In the genomic region with DNA sequence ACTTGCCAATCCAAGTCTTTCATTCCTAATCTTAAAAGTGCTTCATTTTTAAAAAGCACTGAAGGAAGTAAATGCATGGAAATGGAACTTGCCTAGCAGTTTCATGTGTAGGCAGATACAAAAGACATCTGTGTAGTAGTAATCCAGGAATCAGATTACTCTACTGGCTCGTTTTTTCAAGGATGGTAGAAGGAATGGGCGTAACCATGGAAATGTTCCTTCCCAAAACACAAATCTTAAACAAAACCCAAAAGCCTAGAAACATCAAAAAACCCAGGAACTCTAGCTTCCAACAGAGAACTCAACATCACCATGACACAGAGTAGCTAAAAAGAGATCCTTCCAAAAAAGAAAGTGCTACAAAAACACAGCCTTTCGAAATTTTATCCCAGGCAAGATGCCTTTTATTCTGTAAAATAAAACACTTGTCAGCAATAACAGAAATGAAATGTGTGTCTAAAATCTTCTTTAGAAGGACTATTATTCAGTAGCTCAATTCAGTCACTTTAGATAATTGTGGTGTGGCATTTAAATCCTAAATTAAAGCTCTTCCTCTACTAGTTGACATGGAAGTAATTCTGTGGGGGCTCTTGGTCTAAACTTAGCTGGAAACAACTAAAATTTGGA, we compare ENCODE assay signal across 1 cellular context.
TF ChIP-seq lines count a peak whose summit lies in the region.

No MANE protein-coding gene starts in this region.

TF ChIP-seq in SK-N-SH treated with all-trans-retinoic acid at 6 μM for 48 hours, 23 proteins besides CTCF, POLR2A, EP300 and RAD21 (continued from another document):
- TF ChIP-seq PATZ1 (CRISPR knock-in tag; IDR thresholded peaks at IDR 0.05; ENCODE audit: borderline replicate concordance) = no peak
- no peak for TF ChIP-seq SNAI2 (CRISPR knock-in tag; IDR thresholded peaks at IDR 0.05)
- no peak for TF ChIP-seq CREB5 (CRISPR knock-in tag; IDR thresholded peaks at IDR 0.05; ENCODE audit: low read depth)
- no peak for TF ChIP-seq ARNTL (CRISPR knock-in tag; IDR thresholded peaks at IDR 0.05; ENCODE audit: borderline replicate concordance, low read depth)
- TF ChIP-seq ZNF8 (CRISPR knock-in tag; IDR thresholded peaks at IDR 0.05) = no peak
- no peak for TF ChIP-seq ZFP30 (CRISPR knock-in tag; IDR thresholded peaks at IDR 0.05)
- no peak for TF ChIP-seq PPARA (CRISPR knock-in tag; IDR thresholded peaks at IDR 0.05; ENCODE audit: borderline replicate concordance)
- no peak for TF ChIP-seq RARB (CRISPR knock-in tag; IDR thresholded peaks at IDR 0.05)
- no peak for TF ChIP-seq ZFP3 (CRISPR knock-in tag; IDR thresholded peaks at IDR 0.05)
- TF ChIP-seq, protein P1, sequence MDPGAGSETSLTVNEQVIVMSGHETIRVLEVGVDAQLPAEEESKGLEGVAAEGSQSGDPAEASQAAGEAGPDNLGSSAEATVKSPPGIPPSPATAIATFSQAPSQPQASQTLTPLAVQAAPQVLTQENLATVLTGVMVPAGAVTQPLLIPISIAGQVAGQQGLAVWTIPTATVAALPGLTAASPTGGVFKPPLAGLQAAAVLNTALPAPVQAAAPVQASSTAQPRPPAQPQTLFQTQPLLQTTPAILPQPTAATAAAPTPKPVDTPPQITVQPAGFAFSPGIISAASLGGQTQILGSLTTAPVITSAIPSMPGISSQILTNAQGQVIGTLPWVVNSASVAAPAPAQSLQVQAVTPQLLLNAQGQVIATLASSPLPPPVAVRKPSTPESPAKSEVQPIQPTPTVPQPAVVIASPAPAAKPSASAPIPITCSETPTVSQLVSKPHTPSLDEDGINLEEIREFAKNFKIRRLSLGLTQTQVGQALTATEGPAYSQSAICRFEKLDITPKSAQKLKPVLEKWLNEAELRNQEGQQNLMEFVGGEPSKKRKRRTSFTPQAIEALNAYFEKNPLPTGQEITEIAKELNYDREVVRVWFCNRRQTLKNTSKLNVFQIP (CRISPR knock-in tag; IDR thresholded peaks at IDR 0.05; ENCODE audit: borderline replicate concordance, low read depth) = no peak
- no peak for TF ChIP-seq ZC3H10 (CRISPR knock-in tag; IDR thresholded peaks at IDR 0.05)
- no peak for TF ChIP-seq ISL1 (CRISPR knock-in tag; IDR thresholded peaks at IDR 0.05)
